ENCODE assay signal across 23 cellular contexts in the genomic region with DNA sequence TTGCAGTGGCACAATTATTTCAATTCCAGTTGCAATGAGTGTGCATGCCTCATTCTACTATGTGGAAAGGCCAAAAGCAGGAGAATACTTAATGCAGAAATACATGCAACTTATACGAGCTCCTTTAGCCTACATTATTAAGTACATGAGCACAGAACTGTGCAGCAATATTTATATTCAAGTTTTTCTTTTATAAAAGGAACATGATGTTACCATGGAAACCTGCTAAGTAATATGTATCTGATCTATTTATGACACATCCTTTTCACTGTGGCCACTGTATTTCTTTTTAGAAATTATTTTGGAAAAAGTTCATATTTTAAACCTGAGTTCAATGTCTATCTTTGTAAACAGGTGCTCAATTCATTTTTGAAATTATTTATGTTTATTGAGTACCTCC.
"Had no signal": no experiment of that assay in that cellular context is flagged by ENCODE, and none has a peak within 500 bp of the region (broad histone marks: within the 10 kb centered on the region; RNA-seq: fewer than 3 reads in every experiment).

No MANE protein-coding gene starts in this region.

- DNase-seq: dermis blood vessel endothelial cell; dorsolateral prefrontal cortex; effector CD4-positive, alpha-beta T cell; effector memory CD4-positive, alpha-beta T cell; erythroblast; esophagus squamous epithelium; foreskin fibroblast; head of caudate nucleus; heart right ventricle; hippocampal formation; left cardiac atrium; left lung; left ventricle myocardium superior; lower lobe of right lung; mesenchymal stem cell; mucosa of descending colon; naive B cell had no signal

- H3K9me3 ChIP-seq: esophagus squamous epithelium, gastroesophageal sphincter, heart right ventricle, left lung, lower lobe of right lung, mucosa of descending colon had no signal

- H3K36me3 Mint-ChIP-seq: mesothelial cell of epicardium; naive B cell; naive thymus-derived CD8-positive, alpha-beta T cell had no signal

- H3K4me1 ChIP-seq: esophagus squamous epithelium, lower lobe of right lung had no signal

- H3K27me3 ChIP-seq: dorsolateral prefrontal cortex, esophagus squamous epithelium, gastroesophageal sphincter, heart right ventricle, left lung had no signal

- ATAC-seq: esophagus mucosa, gastroesophageal sphincter, heart right ventricle, left cardiac atrium, left lung, left ventricle myocardium superior, lower lobe of right lung, mucosa of descending colon had no signal

- H3K36me3 ChIP-seq: esophagus squamous epithelium, gastroesophageal sphincter, heart right ventricle, left lung, lower lobe of right lung had no signal

- H3K4me3 Mint-ChIP-seq: mesothelial cell of epicardium; naive B cell; naive thymus-derived CD8-positive, alpha-beta T cell had no signal

- H3K4me3 ChIP-seq: coronary artery, esophagus squamous epithelium, gastroesophageal sphincter, heart right ventricle, left lung, lower lobe of right lung, mucosa of descending colon had no signal

- H3K27ac Mint-ChIP-seq: mesothelial cell of epicardium had no signal

- H3K9me3 Mint-ChIP-seq: mesothelial cell of epicardium; naive thymus-derived CD8-positive, alpha-beta T cell had no signal

- H3K27ac ChIP-seq: coronary artery, epithelial cell of prostate, esophagus squamous epithelium, gastroesophageal sphincter, heart right ventricle, left lung, lower lobe of right lung had no signal
